ENCODE assay signal across 12 cellular contexts in the genomic region with DNA sequence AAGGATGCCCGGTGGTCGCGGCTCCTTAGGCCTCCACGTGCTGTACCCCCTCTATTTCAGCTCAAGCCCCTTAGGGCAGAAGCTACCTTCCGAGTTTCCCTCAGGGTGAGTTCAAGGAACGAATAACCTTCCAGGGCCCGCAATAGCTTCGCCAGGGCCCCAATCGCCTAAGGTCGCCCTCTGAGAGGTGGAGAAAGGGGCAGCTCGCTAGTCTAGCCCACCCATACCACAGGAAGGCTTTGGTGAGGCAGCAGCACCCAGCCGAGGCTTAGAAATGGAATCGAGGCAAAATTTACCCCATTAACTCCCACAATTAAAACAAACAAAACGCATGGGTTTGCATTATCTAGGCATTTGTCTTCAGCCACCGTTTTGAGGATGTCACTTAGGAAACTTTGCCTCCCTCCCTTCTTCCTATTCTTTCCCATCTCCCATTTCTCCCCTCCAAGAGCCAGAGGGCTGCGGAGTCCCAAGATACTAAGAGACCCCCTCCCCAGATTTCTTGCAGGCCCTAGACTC. TPM values are rescaled to one million over a fixed set of nuclear protein-coding genes. Genes with fewer than 3 reads are reported as not detected.
DNase-seq lines count a peak whose midpoint lies in the region; ATAC-seq lines count a peak whose summit lies in the region.
"Had no signal": no experiment of that assay in that cellular context is flagged by ENCODE, and none has a peak within 500 bp of the region (broad histone marks: within the 10 kb centered on the region; RNA-seq: fewer than 3 reads in every experiment).

No MANE protein-coding gene starts in this region.

- H3K36me3 Mint-ChIP-seq in T-helper 1 cell treated with Interleukin-12 subunit alpha and Interleukin-12 subunit beta and Interleukin-4 antibody, amounts not matched to agents 30 μg/mL and 1 μg/mL, for 36 hours (ENCODE audit: low read depth) = no peaks in the 10 kb centered on the region
- no peaks in the 10 kb centered on the region for H3K36me3 Mint-ChIP-seq in activated naive CD8-positive, alpha-beta T cell treated with anti-CD3 and anti-CD28 coated beads, Interleukin-2, amount 10 ng/mL, durations not matched to agents 7 days and 5 days
- no peaks in the 10 kb centered on the region for H3K36me3 Mint-ChIP-seq in stimulated activated memory B cell treated with anti-CD40 and anti-IgM and Interleukin-4, amounts not matched to agents 10 μg/mL and 1 μg/mL and 100 μg/mL, for 72 hours

- H3K36me3 ChIP-seq in iPS-18a (ENCODE audit: control insufficient read depth, low read depth, low read length) = no peaks in the 10 kb centered on the region

- no peak for ATAC-seq in activated naive CD8-positive, alpha-beta T cell treated with anti-CD3 and anti-CD28 coated beads, Interleukin-2, amount 10 ng/mL, durations not matched to agents 7 days and 5 days (ENCODE audit: low read depth)
- ATAC-seq in stimulated activated memory B cell treated with anti-CD40 and anti-IgM and Interleukin-4, amounts not matched to agents 10 μg/mL and 1 μg/mL and 100 μg/mL, for 72 hours = no peak

- no peak overlapping the region for H3K27ac ChIP-seq in iPS-18a (ENCODE audit: low read length)
- H3K27ac ChIP-seq: 22Rv1 had no signal

- H3K4me1 Mint-ChIP-seq in T-helper 1 cell treated with Interleukin-12 subunit alpha and Interleukin-12 subunit beta and Interleukin-4 antibody, amounts not matched to agents 30 μg/mL and 1 μg/mL, for 36 hours (ENCODE audit: low read depth) = peaks cover 3% of the 10 kb centered on the region
- H3K4me1 Mint-ChIP-seq in activated naive CD8-positive, alpha-beta T cell treated with anti-CD3 and anti-CD28 coated beads, Interleukin-2, amount 10 ng/mL, durations not matched to agents 7 days and 5 days = peaks cover 1% of the 10 kb centered on the region
- peaks cover 8% of the 10 kb centered on the region for H3K4me1 Mint-ChIP-seq in stimulated activated memory B cell treated with anti-CD40 and anti-IgM and Interleukin-4, amounts not matched to agents 10 μg/mL and 1 μg/mL and 100 μg/mL, for 72 hours

- peaks cover 58% of the 10 kb centered on the region for H3K27me3 Mint-ChIP-seq in T-helper 1 cell treated with Interleukin-12 subunit alpha and Interleukin-12 subunit beta and Interleukin-4 antibody, amounts not matched to agents 30 μg/mL and 1 μg/mL, for 36 hours (ENCODE audit: low read depth)
- H3K27me3 Mint-ChIP-seq in activated naive CD8-positive, alpha-beta T cell treated with anti-CD3 and anti-CD28 coated beads, Interleukin-2, amount 10 ng/mL, durations not matched to agents 7 days and 5 days = peaks cover 45% of the 10 kb centered on the region
- H3K27me3 Mint-ChIP-seq in stimulated activated memory B cell treated with anti-CD40 and anti-IgM and Interleukin-4, amounts not matched to agents 10 μg/mL and 1 μg/mL and 100 μg/mL, for 72 hours = peaks cover 22% of the 10 kb centered on the region

- DNase-seq in T-helper 1 cell (no peak), NCI-H2171 (lab: John Stamatoyannopoulos, UW) (no peak), NK-92 (lab: John Stamatoyannopoulos, UW; ENCODE audit: unreplicated experiment) (no peak), NCI-H524 (lab: John Stamatoyannopoulos, UW) (no peak)
- no peak for DNase-seq in activated naive CD8-positive, alpha-beta T cell treated with anti-CD3 and anti-CD28 coated beads, Interleukin-2, amount 10 ng/mL, durations not matched to agents 7 days and 5 days
- DNase-seq: DMS79 treated with DMSO at 0.1 percent for 48 hours, NCI-H187 treated with DMSO at 0.1 percent for 48 hours had no signal

- no peaks in the 10 kb centered on the region for H3K9me3 Mint-ChIP-seq in T-helper 1 cell treated with Interleukin-12 subunit alpha and Interleukin-12 subunit beta and Interleukin-4 antibody, amounts not matched to agents 30 μg/mL and 1 μg/mL, for 36 hours
- no peaks in the 10 kb centered on the region for H3K9me3 Mint-ChIP-seq in activated naive CD8-positive, alpha-beta T cell treated with anti-CD3 and anti-CD28 coated beads, Interleukin-2, amount 10 ng/mL, durations not matched to agents 7 days and 5 days
- no peaks in the 10 kb centered on the region for H3K9me3 Mint-ChIP-seq in stimulated activated memory B cell treated with anti-CD40 and anti-IgM and Interleukin-4, amounts not matched to agents 10 μg/mL and 1 μg/mL and 100 μg/mL, for 72 hours

- peaks cover 9% of the 10 kb centered on the region for H3K4me1 ChIP-seq in iPS-18a (ENCODE audit: control insufficient read depth, low read depth, low read length)

- H3K4me3 ChIP-seq in iPS-18a (ENCODE audit: low read length) = peak overlapping the region; percentile 71

- H3K9me3 ChIP-seq in iPS-18a (ENCODE audit: control insufficient read depth, low read depth, low read length) = no peaks in the 10 kb centered on the region

- peaks cover 92% of the 10 kb centered on the region for H3K27me3 ChIP-seq in iPS-18a (ENCODE audit: control insufficient read depth, insufficient read depth, low read length)

- H3K27ac Mint-ChIP-seq in T-helper 1 cell treated with Interleukin-12 subunit alpha and Interleukin-12 subunit beta and Interleukin-4 antibody, amounts not matched to agents 30 μg/mL and 1 μg/mL, for 36 hours = no peak overlapping the region
- H3K27ac Mint-ChIP-seq in activated naive CD8-positive, alpha-beta T cell treated with anti-CD3 and anti-CD28 coated beads, Interleukin-2, amount 10 ng/mL, durations not matched to agents 7 days and 5 days = no peak overlapping the region
- H3K27ac Mint-ChIP-seq in stimulated activated memory B cell treated with anti-CD40 and anti-IgM and Interleukin-4, amounts not matched to agents 10 μg/mL and 1 μg/mL and 100 μg/mL, for 72 hours = no peak overlapping the region

- H3K9ac ChIP-seq in iPS-18a (ENCODE audit: low read length) = no peak overlapping the region

- peak overlapping the region; percentile 65 for H3K4me3 Mint-ChIP-seq in T-helper 1 cell treated with Interleukin-12 subunit alpha and Interleukin-12 subunit beta and Interleukin-4 antibody, amounts not matched to agents 30 μg/mL and 1 μg/mL, for 36 hours
- H3K4me3 Mint-ChIP-seq in activated naive CD8-positive, alpha-beta T cell treated with anti-CD3 and anti-CD28 coated beads, Interleukin-2, amount 10 ng/mL, durations not matched to agents 7 days and 5 days = peak overlapping the region; percentile 18
- H3K4me3 Mint-ChIP-seq in stimulated activated memory B cell treated with anti-CD40 and anti-IgM and Interleukin-4, amounts not matched to agents 10 μg/mL and 1 μg/mL and 100 μg/mL, for 72 hours = peak overlapping the region; percentile 33

- POLR2A ChIA-PET in activated naive CD8-positive, alpha-beta T cell treated with anti-CD3 and anti-CD28 coated beads, Interleukin-2, amount 10 ng/mL, durations not matched to agents 7 days and 5 days (lab: Charles Lee) = interaction anchor here (0.6 kb wide), 2 partner anchors 51 to 358 kb away, joined by 3 to 7 read pairs; no protein-coding TSS in a partner anchor

RNA-seq across cellular contexts. Expression of gene WNT2B, which starts 1.0 kb away (rescaled TPM):
- total RNA-seq in activated naive CD8-positive, alpha-beta T cell treated with anti-CD3 and anti-CD28 coated beads, Interleukin-2, amount 10 ng/mL, durations not matched to agents 7 days and 5 days = under 1 TPM; 0.22 to 0.34 TPM
- total RNA-seq: T-helper 2 cell treated with Interferon-gamma antibody and Interleukin-4, amounts not matched to agents 100 ng/mL and 5 ng/mL, for 36 hours had no signal
